Comparison of ENCODE assay signal across 8 cellular contexts in the genomic region with DNA sequence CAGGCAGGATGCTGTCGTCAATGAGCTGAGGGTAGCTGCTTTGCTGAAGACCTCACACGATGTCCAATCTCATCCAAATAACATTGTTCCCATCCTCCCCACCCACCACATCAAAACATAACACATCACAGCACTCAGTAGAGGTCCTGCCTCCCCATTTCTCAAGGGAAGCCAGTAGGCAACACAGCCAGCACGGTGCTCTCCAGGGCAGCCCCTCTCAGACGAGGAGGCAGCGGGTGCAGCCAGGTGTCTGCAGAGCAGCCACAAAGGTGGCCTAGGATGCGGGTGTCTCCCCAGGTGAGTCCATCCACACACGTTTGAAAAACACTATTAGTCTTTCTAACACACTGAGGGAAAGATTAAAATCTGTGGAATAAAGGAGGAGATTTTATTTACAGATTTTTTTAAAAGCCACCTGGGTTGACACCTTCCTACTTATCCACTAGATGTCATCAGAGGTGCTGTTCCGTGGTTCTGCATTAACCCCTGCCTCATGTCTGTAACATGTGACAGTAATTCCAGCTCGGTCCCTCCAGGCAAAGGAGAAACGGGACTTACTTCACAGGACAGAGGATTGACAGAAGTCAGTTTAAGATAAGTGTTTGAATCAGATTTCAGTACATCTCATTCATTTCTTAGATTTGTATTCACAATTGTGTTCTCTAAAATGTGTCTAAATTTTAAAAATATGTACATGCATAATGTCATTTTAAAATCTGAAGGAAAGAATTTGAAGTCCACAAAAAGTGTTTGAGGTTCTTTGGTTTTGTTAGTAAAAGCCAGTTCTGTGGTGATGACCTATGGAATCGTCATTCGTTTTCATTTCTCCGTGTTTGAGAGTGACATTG.
A peak's percentile ranks its signal among the peaks of the same experiment; 100 is the strongest.
DNase-seq lines count a peak whose midpoint lies in the region; ATAC-seq, FAIRE-seq and TF ChIP-seq lines count a peak whose summit lies in the region.

No MANE protein-coding gene starts in this region.

- H3K27me3 Mint-ChIP-seq in CD8-positive, alpha-beta T cell (ENCODE audit: low read depth): no peaks in the 10 kb centered on the region

- peaks cover 14% of the 10 kb centered on the region for H3K4me1 ChIP-seq in CD8-positive, alpha-beta T cell (ENCODE audit: insufficient read depth, low read length)

- FAIRE-seq in bronchial epithelial cell (lab: Jason Lieb, UNC): no peak

- H3K27ac ChIP-seq in CD8-positive, alpha-beta T cell (ENCODE audit: low read depth, low read length): no peak overlapping the region

- H3K36me3 Mint-ChIP-seq in CD8-positive, alpha-beta T cell: peaks cover 11% of the 10 kb centered on the region

- DNase-seq in CD8-positive, alpha-beta T cell: no peak
- DNase-seq in NCI-H526 (lab: John Stamatoyannopoulos, UW): peak; percentile 38 to 68
- DNase-seq in bronchial epithelial cell (ENCODE audit: low read depth): peak; percentile 59
- DNase-seq in medulla oblongata (ENCODE audit: extremely low spot score): peak; percentile 37
- no peak for DNase-seq in stimulated activated CD4-positive, alpha-beta T cell treated with anti-CD3 and anti-CD28 coated beads, Interleukin-4, amount 100 ng/mL, for 1 hour

- peaks cover 31% of the 10 kb centered on the region for H3K4me1 Mint-ChIP-seq in CD8-positive, alpha-beta T cell (ENCODE audit: low read depth)

- H3K36me3 ChIP-seq in CD8-positive, alpha-beta T cell (ENCODE audit: insufficient read depth, low read length): no peaks in the 10 kb centered on the region
- no peaks in the 10 kb centered on the region for H3K36me3 ChIP-seq in bronchial epithelial cell (ENCODE audit: control insufficient read depth, insufficient read depth, low read length)

- no peaks in the 10 kb centered on the region for H3K27me3 ChIP-seq in CD8-positive, alpha-beta T cell (ENCODE audit: insufficient read depth, low read length)
- H3K27me3 ChIP-seq in bronchial epithelial cell (ENCODE audit: control insufficient read depth, insufficient read depth, low read length): no peaks in the 10 kb centered on the region

- no peaks in the 10 kb centered on the region for H3K9me3 Mint-ChIP-seq in CD8-positive, alpha-beta T cell

- peak; percentile 67 for TF ChIP-seq CTCF in CD8-positive, alpha-beta T cell (IDR thresholded peaks at IDR 0.05)
- TF ChIP-seq CTCF in bronchial epithelial cell (IDR thresholded peaks at IDR 0.05; ENCODE audit: insufficient read depth, low read length, severe bottlenecking): peak; percentile 51

- POLR2A ChIA-PET in CD8-positive, alpha-beta T cell (lab: Charles Lee): interaction anchor here (1.0 kb wide), 1 partner anchor 138 kb away, joined by 3 read pairs; no protein-coding TSS in a partner anchor

- H3K4me3 ChIP-seq in CD8-positive, alpha-beta T cell (ENCODE audit: low read depth, low read length): no peak overlapping the region
- no peak overlapping the region for H3K4me3 ChIP-seq in bronchial epithelial cell (ENCODE audit: low read depth, low read length)

- no peak overlapping the region for H3K27ac Mint-ChIP-seq in CD8-positive, alpha-beta T cell

- no peak overlapping the region for H3K4me3 Mint-ChIP-seq in CD8-positive, alpha-beta T cell

- no peaks in the 10 kb centered on the region for H3K9me3 ChIP-seq in CD8-positive, alpha-beta T cell (ENCODE audit: low read length)

- CTCF ChIA-PET in CD8-positive, alpha-beta T cell (lab: Charles Lee): interaction anchor here (0.7 to 2.9 kb wide), 19 partner anchors 9 to 209 kb away, joined by 3 to 16 read pairs (median 3); no protein-coding TSS in a partner anchor

- intact Hi-C loops in CD8-positive, alpha-beta T cell (cut with DNase I, micrococcal nuclease): loop anchor here (1.0 to 10.0 kb wide), 7 partner anchors 36 to 529 kb away; a partner anchor contains a TSS

- peak; percentile 71 for ATAC-seq in CD8-positive, alpha-beta T cell
- ATAC-seq in GM18867 (IDR thresholded peaks at IDR 0.05; ENCODE audit: unreplicated experiment) (peak; percentile 60), HG03342 (IDR thresholded peaks at IDR 0.05; ENCODE audit: unreplicated experiment) (peak; percentile 73), GM19467 (IDR thresholded peaks at IDR 0.05; ENCODE audit: unreplicated experiment) (no peak)

Comparison
In these comparisons a context has a peak if more than half of its experiments do, and no peak if none do; other contexts are left out.
1. DNase-seq: peak in NCI-H526 (2 of 2), bronchial epithelial cell (single experiment) and medulla oblongata (single experiment); none in CD8-positive, alpha-beta T cell (0 of 7) and stimulated activated CD4-positive, alpha-beta T cell treated with anti-CD3 and anti-CD28 coated beads, Interleukin-4, amount 100 ng/mL, for 1 hour (single experiment).